10 cellular contexts compared by ENCODE assay signal in the genomic region with DNA sequence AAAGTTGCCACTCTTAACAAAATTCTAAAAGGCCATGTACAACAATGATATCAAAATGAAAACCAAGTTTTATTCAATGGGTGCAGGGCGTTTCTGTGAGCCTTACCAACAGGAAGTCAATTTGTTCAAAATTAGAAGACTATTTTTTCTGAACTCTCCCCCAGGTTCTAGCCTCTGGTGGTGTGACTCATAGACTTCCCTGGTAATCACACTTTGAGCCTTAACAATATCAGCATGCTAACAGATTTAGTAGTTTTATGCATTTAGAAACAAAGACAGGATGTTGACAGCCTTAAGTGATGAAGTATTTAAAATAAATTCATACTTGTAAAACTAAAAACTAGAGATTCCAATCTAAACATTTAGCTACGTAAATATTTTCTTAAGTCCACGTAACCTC.
DNase-seq lines count a peak whose midpoint lies in the region; ATAC-seq and TF ChIP-seq lines count a peak whose summit lies in the region.
"Had no signal": no experiment of that assay in that cellular context is flagged by ENCODE, and none has a peak within 500 bp of the region (broad histone marks: within the 10 kb centered on the region; RNA-seq: fewer than 3 reads in every experiment).

No MANE protein-coding gene starts in this region.

- H2AFZ ChIP-seq in DND-41 (ENCODE audit: low read depth, low read length) = no peak overlapping the region

- no peaks in the 10 kb centered on the region for H3K9me3 Mint-ChIP-seq in activated CD8-positive, alpha-beta T cell treated with anti-CD3 and anti-CD28 coated beads, Interleukin-2, amount 10 ng/mL, durations not matched to agents 7 days and 5 days (ENCODE audit: insufficient read depth)

- peak; percentile 16 for DNase-seq in DND-41
- peak; percentile 46 for DNase-seq in HS-5 (ENCODE audit: low read depth)
- peak; percentile 45 for DNase-seq in activated CD8-positive, alpha-beta T cell treated with anti-CD3 and anti-CD28 coated beads, Interleukin-2, amount 10 ng/mL, durations not matched to agents 7 days and 5 days
- DNase-seq in iris pigment epithelial cell (ENCODE audit: low read depth) = peak; percentile 77
- no peak for DNase-seq in NCI-H1417 (lab: John Stamatoyannopoulos, UW)
- no peak for DNase-seq in cortex of kidney (lab: John Stamatoyannopoulos, UW)
- no peak for DNase-seq in NCI-H187 treated with DMSO at 0.1 percent for 48 hours (lab: John Stamatoyannopoulos, UW)
- DNase-seq: anterior cingulate cortex, NCI-H774 had no signal

- CTCF ChIA-PET in activated CD8-positive, alpha-beta T cell treated with anti-CD3 and anti-CD28 coated beads, Interleukin-2, amount 10 ng/mL, durations not matched to agents 7 days and 5 days (lab: Charles Lee) = interaction anchor here (0.8 to 9.2 kb wide), 12 partner anchors 12 to 193 kb away, joined by 3 to 89 read pairs (median 6); partner anchors contain the start of gene LRRC8C

- no peaks in the 10 kb centered on the region for H3K36me3 ChIP-seq in DND-41 (ENCODE audit: insufficient read depth, low read length)

- peaks cover 93% of the 10 kb centered on the region for H3K4me1 Mint-ChIP-seq in activated CD8-positive, alpha-beta T cell treated with anti-CD3 and anti-CD28 coated beads, Interleukin-2, amount 10 ng/mL, durations not matched to agents 7 days and 5 days (ENCODE audit: low read depth)

- H3K27me3 ChIP-seq in DND-41 (ENCODE audit: insufficient read depth, low read length, poor library complexity) = no peaks in the 10 kb centered on the region

- POLR2A ChIA-PET in activated CD8-positive, alpha-beta T cell treated with anti-CD3 and anti-CD28 coated beads, Interleukin-2, amount 10 ng/mL, durations not matched to agents 7 days and 5 days (lab: Charles Lee) = interaction anchor here (0.6 to 3.5 kb wide), 5 partner anchors 10 to 88 kb away, joined by 3 to 15 read pairs (median 4); partner anchors contain the start of gene LRRC8C

- ATAC-seq in DND-41 (ENCODE audit: insufficient read depth, low read depth) = peak; percentile 84
- peak; percentile 57 for ATAC-seq in activated CD8-positive, alpha-beta T cell treated with anti-CD3 and anti-CD28 coated beads, Interleukin-2, amount 10 ng/mL, durations not matched to agents 7 days and 5 days
- no peak for ATAC-seq in GM19023 (IDR thresholded peaks at IDR 0.05; ENCODE audit: unreplicated experiment)

- no peaks in the 10 kb centered on the region for H3K9me3 ChIP-seq in DND-41 (ENCODE audit: insufficient read depth, low read length, severe bottlenecking)

- H3K79me2 ChIP-seq in DND-41 (ENCODE audit: insufficient read depth, low read length) = no peaks in the 10 kb centered on the region

- H4K20me1 ChIP-seq in DND-41 (ENCODE audit: insufficient read depth, low read length) = no peaks in the 10 kb centered on the region

- peak overlapping the region; percentile 19 for H3K4me3 Mint-ChIP-seq in activated CD8-positive, alpha-beta T cell treated with anti-CD3 and anti-CD28 coated beads, Interleukin-2, amount 10 ng/mL, durations not matched to agents 7 days and 5 days

- no peak overlapping the region for H3K4me3 ChIP-seq in DND-41 (ENCODE audit: low read depth in 1 of 2, low read length in 2 of 2)

- H3K4me1 ChIP-seq in DND-41 (ENCODE audit: insufficient read depth, low read length) = peaks cover 37% of the 10 kb centered on the region

- peak overlapping the region; percentile 79 for H3K27ac Mint-ChIP-seq in activated CD8-positive, alpha-beta T cell treated with anti-CD3 and anti-CD28 coated beads, Interleukin-2, amount 10 ng/mL, durations not matched to agents 7 days and 5 days

- peaks cover 67% of the 10 kb centered on the region for H3K36me3 Mint-ChIP-seq in activated CD8-positive, alpha-beta T cell treated with anti-CD3 and anti-CD28 coated beads, Interleukin-2, amount 10 ng/mL, durations not matched to agents 7 days and 5 days (ENCODE audit: low read depth)

- peak overlapping the region; percentile 27; the same call in 1 of the 2 replicates for H3K27ac ChIP-seq in DND-41 (ENCODE audit: low read length)

- no peaks in the 10 kb centered on the region for H3K27me3 Mint-ChIP-seq in activated CD8-positive, alpha-beta T cell treated with anti-CD3 and anti-CD28 coated beads, Interleukin-2, amount 10 ng/mL, durations not matched to agents 7 days and 5 days (ENCODE audit: low read depth)

- H3K4me2 ChIP-seq in DND-41 (ENCODE audit: insufficient read depth, low read length) = no peak overlapping the region

- no peak for TF ChIP-seq CTCF in DND-41 (IDR thresholded peaks at IDR 0.05; ENCODE audit: borderline replicate concordance, extremely low read depth, low read length, poor library complexity, severe bottlenecking)

- no peak overlapping the region for H3K9ac ChIP-seq in DND-41 (ENCODE audit: low read depth, low read length)

Comparison
In these comparisons a context has a peak if more than half of its experiments do, and no peak if none do; other contexts are left out.
1. DNase-seq: peak in DND-41 (single experiment), HS-5 (single experiment), activated CD8-positive, alpha-beta T cell treated with anti-CD3 and anti-CD28 coated beads, Interleukin-2, amount 10 ng/mL, durations not matched to agents 7 days and 5 days (single experiment) and iris pigment epithelial cell (single experiment); none in NCI-H1417 (0 of 3), cortex of kidney (single experiment) and NCI-H187 treated with DMSO at 0.1 percent for 48 hours (single experiment).